8 cellular contexts compared by ENCODE assay signal in genomic region chr5:173328896-173329369, GRCh38. TPM values are rescaled to one million over a fixed set of nuclear protein-coding genes. Genes with fewer than 3 reads are reported as not detected.
DNase-seq lines count a peak whose midpoint lies in the region; ATAC-seq, FAIRE-seq and TF ChIP-seq lines count a peak whose summit lies in the region.

No MANE protein-coding gene starts in this region.

- no peaks in the 10 kb centered on the region for H3K9me3 Mint-ChIP-seq in activated CD4-positive, alpha-beta T cell treated with anti-CD3 and anti-CD28 coated beads, Interleukin-2, amount 10 ng/mL, durations not matched to agents 24 days and 14 days
- H3K9me3 Mint-ChIP-seq in chondrocyte (ENCODE audit: low read depth) = peaks cover 4% of the 10 kb centered on the region

- peaks cover 3% of the 10 kb centered on the region for H3K27me3 Mint-ChIP-seq in activated CD4-positive, alpha-beta T cell treated with anti-CD3 and anti-CD28 coated beads, Interleukin-2, amount 10 ng/mL, durations not matched to agents 24 days and 14 days
- H3K27me3 Mint-ChIP-seq in chondrocyte (ENCODE audit: low read depth) = no peaks in the 10 kb centered on the region

- H3K4me3 Mint-ChIP-seq in activated CD4-positive, alpha-beta T cell treated with anti-CD3 and anti-CD28 coated beads, Interleukin-2, amount 10 ng/mL, durations not matched to agents 24 days and 14 days = peak overlapping the region; percentile 99
- peak overlapping the region; percentile 99 for H3K4me3 Mint-ChIP-seq in chondrocyte (ENCODE audit: unreplicated experiment)

- no peak overlapping the region for H3K4me3 ChIP-seq in mucosa of descending colon

- peaks cover 34% of the 10 kb centered on the region for H3K4me1 ChIP-seq in mucosa of descending colon (ENCODE audit: low read depth)

- peaks cover 43% of the 10 kb centered on the region for H3K36me3 Mint-ChIP-seq in activated CD4-positive, alpha-beta T cell treated with anti-CD3 and anti-CD28 coated beads, Interleukin-2, amount 10 ng/mL, durations not matched to agents 24 days and 14 days (ENCODE audit: low read depth)
- peaks cover 36% of the 10 kb centered on the region for H3K36me3 Mint-ChIP-seq in chondrocyte (ENCODE audit: low read depth)

- H3K4me1 Mint-ChIP-seq in activated CD4-positive, alpha-beta T cell treated with anti-CD3 and anti-CD28 coated beads, Interleukin-2, amount 10 ng/mL, durations not matched to agents 24 days and 14 days = peaks cover 48% of the 10 kb centered on the region
- H3K4me1 Mint-ChIP-seq in chondrocyte (ENCODE audit: low read depth) = peaks cover 66% of the 10 kb centered on the region

- H3K36me3 ChIP-seq in mucosa of descending colon (ENCODE audit: low read depth) = no peaks in the 10 kb centered on the region

- TF ChIP-seq CTCF in chondrocyte (IDR thresholded peaks at IDR 0.05) (no peak), mucosa of descending colon (IDR thresholded peaks at IDR 0.05) (no peak), D721Med (IDR thresholded peaks at IDR 0.05; ENCODE audit: insufficient read depth, missing control alignments) (no peak)

- H3K27ac Mint-ChIP-seq in activated CD4-positive, alpha-beta T cell treated with anti-CD3 and anti-CD28 coated beads, Interleukin-2, amount 10 ng/mL, durations not matched to agents 24 days and 14 days = peak overlapping the region; percentile 97
- peak overlapping the region; percentile 100 for H3K27ac Mint-ChIP-seq in chondrocyte (ENCODE audit: unreplicated experiment)

- no peak for DNase-seq in activated CD4-positive, alpha-beta T cell treated with anti-CD3 and anti-CD28 coated beads, Interleukin-2, amount 10 ng/mL, durations not matched to agents 24 days and 14 days
- DNase-seq in activated CD4-positive, alpha-beta T cell treated with anti-CD3 and anti-CD28 coated beads, Interleukin-2, amount 50 U/mL, for 4 hours = no peak
- DNase-seq in NCI-H748 treated with DMSO at 0.1 percent for 48 hours (lab: John Stamatoyannopoulos, UW) (peak; percentile 42), chondrocyte (ENCODE audit: low spot score) (no peak), mucosa of descending colon (no peak), D721Med (ENCODE audit: insufficient read length, low spot score) (no peak), LoVo (ENCODE audit: low spot score) (no peak), midbrain (lab: John Stamatoyannopoulos, UW) (no peak)

- intact Hi-C loops in activated CD4-positive, alpha-beta T cell treated with anti-CD3 and anti-CD28 coated beads, Interleukin-2, amount 10 ng/mL, durations not matched to agents 24 days and 14 days (cut with micrococcal nuclease) = loop anchor here (1.0 to 5.0 kb wide), 7 partner anchors 184 to 558 kb away; partner anchors contain the start of genes ATP6V0E1, BNIP1, BOD1 and CPEB4
- intact Hi-C loops in mucosa of descending colon (cut with DNase I, micrococcal nuclease) = no loop called here

- FAIRE-seq in D721Med (lab: Jason Lieb, UNC) = no peak

- no peaks in the 10 kb centered on the region for H3K9me3 ChIP-seq in mucosa of descending colon

- peak; percentile 10 for ATAC-seq in mucosa of descending colon

RNA-seq across cellular contexts. Expression of gene STC2, which starts 0.7 kb away (rescaled TPM):
- 32.8 and 41.0 TPM in 2 replicates for total RNA-seq in activated CD4-positive, alpha-beta T cell treated with anti-CD3 and anti-CD28 coated beads, Interleukin-2, amount 10 ng/mL, durations not matched to agents 24 days and 14 days
- total RNA-seq in chondrocyte (321 to 1,121 TPM (median 1,110 TPM) in 3 replicates), mucosa of descending colon (1 to 10 TPM in 2 of 3 donors, under 1 TPM in 1; 0.26 to 3.4 (median 1.4) TPM)
